Comparison of ENCODE assay signal across 5 cellular contexts in genomic region chr14:93531644-93532043, GRCh38.
"Had no signal": no experiment of that assay in that cellular context is flagged by ENCODE, and none has a peak within 500 bp of the region (broad histone marks: within the 10 kb centered on the region; RNA-seq: fewer than 3 reads in every experiment).

No MANE protein-coding gene starts in this region.

- FAIRE-seq: G401.6, GM12891, GM19239 had no signal

- DNase-seq: GDM1, GF-D8 had no signal
